ENCODE assay signal across 8 cellular contexts in the genomic region with DNA sequence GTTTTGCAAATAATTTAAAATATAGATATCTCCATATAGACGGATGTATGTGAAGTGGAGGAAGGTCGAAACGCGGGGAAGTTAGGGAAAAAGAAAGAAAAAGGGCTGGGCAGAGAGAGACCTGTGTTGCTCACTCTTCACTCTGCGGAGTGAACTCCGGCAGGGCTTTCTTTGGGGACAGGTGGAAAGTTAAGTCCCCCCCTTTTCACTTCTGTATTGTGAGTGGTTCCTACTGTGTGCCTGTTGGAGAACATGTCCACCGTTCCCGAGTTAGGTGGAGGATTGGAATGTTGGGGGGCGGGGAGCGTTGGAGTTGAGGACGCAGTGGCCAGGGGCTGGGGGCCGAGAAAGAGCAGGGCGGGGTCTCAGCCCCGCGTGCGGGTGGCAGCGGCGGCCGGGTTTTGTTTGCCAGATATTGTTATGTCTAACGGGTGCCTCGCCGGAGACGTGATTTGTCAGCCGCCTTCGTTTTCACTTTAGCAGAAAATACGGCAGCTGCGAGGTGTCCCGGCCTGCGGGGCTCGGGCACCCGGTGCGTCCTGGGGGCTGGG.
DNase-seq lines count a peak whose midpoint lies in the region; ATAC-seq, FAIRE-seq and TF ChIP-seq lines count a peak whose summit lies in the region.

No MANE protein-coding gene starts in this region.

- 0% methylated on average over 18 to 31 of the region's 32 CpGs for WGBS in testis, 2 donors

- intact Hi-C loops in left colon (cut with DNase I, micrococcal nuclease), result no loop called here
- intact Hi-C loops in testis (cut with DNase I; ENCODE audit: low total_unique reads), result no loop called here

- no peak for TF ChIP-seq POLR2A in testis (IDR thresholded peaks at IDR 0.05)

- peak overlapping the region; percentile 85 for H3K4me3 Mint-ChIP-seq in astrocyte (ENCODE audit: unreplicated experiment)

- H4K20me1 ChIP-seq in BLaER1, result no peaks in the 10 kb centered on the region; the same call in 1 of the 2 replicates
- no peaks in the 10 kb centered on the region for H4K20me1 ChIP-seq in astrocyte (ENCODE audit: insufficient read depth, low read length)

- no peak overlapping the region for H3K27ac Mint-ChIP-seq in astrocyte (ENCODE audit: unreplicated experiment)

- no peak overlapping the region for H3K9ac ChIP-seq in BLaER1
- peak overlapping the region; percentile 31 for H3K9ac ChIP-seq in astrocyte (ENCODE audit: low read length)

- peaks cover 83% of the 10 kb centered on the region for H3K27me3 ChIP-seq in BLaER1
- peaks cover 50% of the 10 kb centered on the region for H3K27me3 ChIP-seq in astrocyte (ENCODE audit: insufficient read depth, low read length)
- H3K27me3 ChIP-seq in testis, result no peaks in the 10 kb centered on the region

- FAIRE-seq in astrocyte (lab: Jason Lieb, UNC), result no peak

- H3K27me3 Mint-ChIP-seq in astrocyte (ENCODE audit: low read depth, unreplicated experiment), result peaks cover 55% of the 10 kb centered on the region

- ATAC-seq in left colon, result peak; percentile 7

- H3K4me1 Mint-ChIP-seq in astrocyte (ENCODE audit: low read depth, unreplicated experiment), result peaks cover 9% of the 10 kb centered on the region

- peaks cover 28% of the 10 kb centered on the region for H3K9me3 ChIP-seq in BLaER1
- H3K9me3 ChIP-seq in astrocyte (ENCODE audit: insufficient read depth, low read depth, low read length), result no peaks in the 10 kb centered on the region
- H3K9me3 ChIP-seq in testis, result no peaks in the 10 kb centered on the region

- no peaks in the 10 kb centered on the region for H3K79me2 ChIP-seq in astrocyte (ENCODE audit: insufficient read depth, low read length)

- no peak for TF ChIP-seq CTCF in HFF-Myc (IDR thresholded peaks at IDR 0.05; ENCODE audit: low read depth, low read length, missing control alignments)
- no peak for TF ChIP-seq CTCF in astrocyte (IDR thresholded peaks at IDR 0.05; ENCODE audit: insufficient read depth, low read depth, low read length)
- TF ChIP-seq CTCF in testis (IDR thresholded peaks at IDR 0.05), result no peak

- no peak for DNase-seq in HFF-Myc (ENCODE audit: extremely low read depth, low read depth)
- DNase-seq in astrocyte (ENCODE audit: low read depth), result no peak
- peak in 1 of 2 donors; percentile 15 for DNase-seq in left colon
- peak; percentile 55 for DNase-seq in testis
- no peak for DNase-seq in D341Med (ENCODE audit: low spot score)
- no peak for DNase-seq in OCI-M2 (lab: John Stamatoyannopoulos, UW; ENCODE audit: unreplicated experiment)
- no peak for DNase-seq in NOMO-1 treated with dmso at 0.1 percent for 144 hours (lab: John Stamatoyannopoulos, UW; ENCODE audit: unreplicated experiment)

- peak overlapping the region; percentile 66 for H2AFZ ChIP-seq in astrocyte (ENCODE audit: low read depth, low read length)

- H3K4me2 ChIP-seq in BLaER1 (peak overlapping the region; percentile 61), astrocyte (ENCODE audit: low read length) (peak overlapping the region; percentile 89)

- no peaks in the 10 kb centered on the region for H3K36me3 ChIP-seq in BLaER1
- no peaks in the 10 kb centered on the region for H3K36me3 ChIP-seq in astrocyte (ENCODE audit: insufficient read depth, low read length)
- H3K36me3 ChIP-seq in testis (ENCODE audit: low read depth, missing control alignments), result no peaks in the 10 kb centered on the region

- H3K9me3 Mint-ChIP-seq in astrocyte (ENCODE audit: unreplicated experiment), result peaks cover 4% of the 10 kb centered on the region

- H3K27ac ChIP-seq in BLaER1 (no peak overlapping the region), astrocyte (ENCODE audit: low read depth, low read length) (no peak overlapping the region), testis (peak overlapping the region; percentile 42 to 59)

- H3K4me1 ChIP-seq in BLaER1 (no peaks in the 10 kb centered on the region), astrocyte (ENCODE audit: insufficient read depth, low read length) (peaks cover 12% of the 10 kb centered on the region), testis (peaks cover 5% of the 10 kb centered on the region)

- H3K4me3 ChIP-seq in BLaER1 (peak overlapping the region; percentile 60), HFF-Myc (replicated peaks; ENCODE audit: low read depth, low read length) (peak overlapping the region; percentile 29), astrocyte (ENCODE audit: insufficient read depth, low read depth, low read length) (peak overlapping the region; percentile 51), testis (peak overlapping the region; percentile 55 to 66)

- H3K36me3 Mint-ChIP-seq in astrocyte (ENCODE audit: low read depth, unreplicated experiment), result no peaks in the 10 kb centered on the region

Comparison
In these comparisons a context has a peak if more than half of its experiments do, and no peak if none do; other contexts are left out.
1. H3K27ac ChIP-seq: peak in testis (2 of 2); none in BLaER1 (single experiment) and astrocyte (single experiment).
2. Peak in every context shown above with its lines, with median percentiles within 50 percentile points of each other: H3K4me3 ChIP-seq.